1 cellular context compared by ENCODE assay signal in the genomic region with DNA sequence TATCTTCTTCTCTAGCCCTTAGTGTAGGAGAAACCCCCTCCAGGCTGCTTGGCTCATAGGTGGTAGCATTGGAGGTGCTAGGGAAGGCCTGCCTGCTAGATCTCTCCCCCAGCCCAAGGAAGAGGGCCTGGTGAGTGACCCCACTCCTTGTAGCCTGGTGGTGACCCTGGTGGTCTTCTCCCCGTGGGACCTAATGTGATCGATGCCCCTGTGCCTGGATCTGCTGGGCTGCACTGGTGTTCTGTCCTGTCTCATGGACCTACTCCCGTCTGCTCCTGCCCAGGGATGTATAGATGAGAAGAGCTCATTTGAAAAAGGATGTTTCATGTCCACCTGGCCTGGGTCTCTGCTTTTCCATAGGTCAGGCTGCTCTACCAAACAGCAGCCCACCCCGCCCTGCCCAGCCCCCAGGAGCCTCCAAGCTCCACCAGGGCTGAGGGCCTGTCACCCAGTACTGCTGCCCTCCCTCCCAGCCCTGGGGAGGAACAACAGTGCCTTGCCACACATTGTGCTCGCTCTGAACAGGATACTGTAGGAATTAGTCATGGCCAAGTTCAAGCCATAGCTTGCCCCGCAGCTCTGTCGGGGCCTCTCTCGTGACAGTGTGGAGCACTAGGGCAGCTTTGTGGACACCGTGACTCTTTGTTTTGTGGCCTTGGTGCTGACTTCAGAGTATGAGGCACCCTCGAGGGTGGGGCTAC.
TF ChIP-seq lines count a peak whose summit lies in the region.

No MANE protein-coding gene starts in this region.

TF ChIP-seq in IMR-90, 13 proteins besides CTCF, POLR2A, EP300 and RAD21:
- TF ChIP-seq, protein P1, sequence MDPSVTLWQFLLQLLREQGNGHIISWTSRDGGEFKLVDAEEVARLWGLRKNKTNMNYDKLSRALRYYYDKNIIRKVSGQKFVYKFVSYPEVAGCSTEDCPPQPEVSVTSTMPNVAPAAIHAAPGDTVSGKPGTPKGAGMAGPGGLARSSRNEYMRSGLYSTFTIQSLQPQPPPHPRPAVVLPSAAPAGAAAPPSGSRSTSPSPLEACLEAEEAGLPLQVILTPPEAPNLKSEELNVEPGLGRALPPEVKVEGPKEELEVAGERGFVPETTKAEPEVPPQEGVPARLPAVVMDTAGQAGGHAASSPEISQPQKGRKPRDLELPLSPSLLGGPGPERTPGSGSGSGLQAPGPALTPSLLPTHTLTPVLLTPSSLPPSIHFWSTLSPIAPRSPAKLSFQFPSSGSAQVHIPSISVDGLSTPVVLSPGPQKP (IDR thresholded peaks at IDR 0.05; ENCODE audit: borderline replicate concordance, low read depth, low read length): no peak
- TF ChIP-seq FOS (IDR thresholded peaks at IDR 0.05; ENCODE audit: low read depth, low read length) (peak; percentile 47), RCOR1 (IDR thresholded peaks at IDR 0.05; ENCODE audit: insufficient replicate concordance, low read length) (peak; percentile 62), BHLHE40 (IDR thresholded peaks at IDR 0.05; ENCODE audit: low read depth, low read length) (peak; percentile 87), MAFK (IDR thresholded peaks at IDR 0.05; ENCODE audit: low read depth, low read length) (no peak), MAZ (IDR thresholded peaks at IDR 0.05; ENCODE audit: borderline replicate concordance, low read depth, low read length) (peak; percentile 73; the same call in 1 of the 2 replicates), CEBPB (IDR thresholded peaks at IDR 0.05; ENCODE audit: low read depth, low read length) (peak; percentile 60; the same call in 1 of the 2 replicates)
